Comparison of ENCODE assay signal across 8 cellular contexts in genomic region chr18:3650521-3651042, GRCh38.
DNase-seq lines count a peak whose midpoint lies in the region; ATAC-seq, FAIRE-seq and TF ChIP-seq lines count a peak whose summit lies in the region.
"Not testable (repeated sequence)": the region's sequence is repeated elsewhere in the genome, so short reads cannot be mapped to it uniquely, and the experiment has no call there.

No MANE protein-coding gene starts in this region.

- H4K20me1 ChIP-seq in GM23248 (ENCODE audit: insufficient read depth); OCI-LY7 (ENCODE audit: insufficient read depth, low read length); smooth muscle cell (ENCODE audit: low read depth): not testable (repeated sequence)

- not testable (repeated sequence) for H3K27me3 Mint-ChIP-seq in activated CD4-positive, alpha-beta T cell treated with anti-CD3 and anti-CD28 coated beads for 36 hours

- H3K27me3 ChIP-seq in GM23248 (replicated peaks; ENCODE audit: insufficient read depth); bronchial epithelial cell (ENCODE audit: control insufficient read depth, insufficient read depth, low read length); smooth muscle cell (ENCODE audit: low read depth): not testable (repeated sequence)

- not testable (repeated sequence) for H3K36me3 Mint-ChIP-seq in activated CD4-positive, alpha-beta T cell treated with anti-CD3 and anti-CD28 coated beads for 36 hours (ENCODE audit: low read depth)

- H3K4me3 Mint-ChIP-seq in activated CD4-positive, alpha-beta T cell treated with anti-CD3 and anti-CD28 coated beads for 36 hours = not testable (repeated sequence)

- H3K79me2 ChIP-seq in GM23248 (ENCODE audit: insufficient read depth); OCI-LY7 (ENCODE audit: insufficient read depth, low read depth, low read length); smooth muscle cell (ENCODE audit: low read depth): not testable (repeated sequence)

- H3K27ac Mint-ChIP-seq in activated CD4-positive, alpha-beta T cell treated with anti-CD3 and anti-CD28 coated beads for 36 hours = peak overlapping the region; percentile 13

- intact Hi-C loops in OCI-LY7 (cut with micrococcal nuclease; ENCODE audit: unreplicated experiment); activated CD4-positive, alpha-beta T cell treated with anti-CD3 and anti-CD28 coated beads for 36 hours (cut with DNase I, micrococcal nuclease): not testable (repeated sequence)

- 70 to 74% methylated on average over 9 of the region's 9 CpGs for WGBS in GM23248 (ENCODE audit: low coverage in 1 of 2, low lambda C conversion rate in 2 of 2, missing lambda C conversion rate in 2 of 2), 2 experiments
- 53% methylated on average over 9 of the region's 9 CpGs for WGBS in smooth muscle cell (ENCODE audit: low lambda C conversion rate)

- not testable (repeated sequence) for H3K36me3 ChIP-seq in GM23248 (ENCODE audit: low read depth); OCI-LY7 (ENCODE audit: insufficient read depth, low read length); bronchial epithelial cell (ENCODE audit: control insufficient read depth, insufficient read depth, low read length); smooth muscle cell (ENCODE audit: low read depth)

- H3K4me1 ChIP-seq in GM23248 (ENCODE audit: insufficient read depth) (peaks cover 32% of the 10 kb centered on the region), OCI-LY7 (ENCODE audit: insufficient read depth, low read length, poor library complexity, severe bottlenecking) (peaks cover 62% of the 10 kb centered on the region), smooth muscle cell (ENCODE audit: low read depth) (peaks cover 20% of the 10 kb centered on the region)

- not testable (repeated sequence) for ATAC-seq in activated CD4-positive, alpha-beta T cell treated with anti-CD3 and anti-CD28 coated beads for 36 hours

- H3F3A ChIP-seq in GM23248 (ENCODE audit: insufficient read depth) (peaks cover 25% of the 10 kb centered on the region), smooth muscle cell (ENCODE audit: low read depth) (peaks cover 19% of the 10 kb centered on the region)

- in situ Hi-C loops in ACHN (cut with HindIII; ENCODE audit: low pct_ligation_motif_present, low pct_unique_long_range_greater_than_20kb, low sequenced_read_pairs); GM23248 (cut with MboI): not testable (repeated sequence)

- peak overlapping the region; percentile 8; the same call in 1 of the 2 replicates for H3K9ac ChIP-seq in GM23248
- not testable (repeated sequence) for H3K9ac ChIP-seq in smooth muscle cell (ENCODE audit: low read depth)

- not testable (repeated sequence) for H3K9me3 ChIP-seq in GM23248 (ENCODE audit: low read depth); OCI-LY7 (ENCODE audit: low read length); smooth muscle cell (replicated peaks; ENCODE audit: low read depth)

- peaks cover 45% of the 10 kb centered on the region for H3K4me1 Mint-ChIP-seq in activated CD4-positive, alpha-beta T cell treated with anti-CD3 and anti-CD28 coated beads for 36 hours

- FAIRE-seq in bronchial epithelial cell (lab: Jason Lieb, UNC) = not testable (repeated sequence)

- peak overlapping the region; percentile 55 for H3K4me2 ChIP-seq in GM23248 (ENCODE audit: unreplicated experiment)
- H3K4me2 ChIP-seq in OCI-LY7 (ENCODE audit: low read length); smooth muscle cell: not testable (repeated sequence)

- H3K27ac ChIP-seq in GM23248 = peak overlapping the region; percentile 64
- not testable (repeated sequence) for H3K27ac ChIP-seq in OCI-LY7 (ENCODE audit: low read depth, low read length, poor library complexity, severe bottlenecking)
- H3K27ac ChIP-seq in smooth muscle cell (ENCODE audit: low read depth) = peak overlapping the region; percentile 97

- POLR2A ChIA-PET in OCI-LY7 (lab: Charles Lee) = interaction anchor here (0.6 to 1.8 kb wide), 3 partner anchors 9 to 352 kb away, joined by 3 to 8 read pairs (median 6); no protein-coding TSS in a partner anchor
- POLR2A ChIA-PET in activated CD4-positive, alpha-beta T cell treated with anti-CD3 and anti-CD28 coated beads for 36 hours (lab: Charles Lee) = not testable (repeated sequence)

- CTCF ChIA-PET in OCI-LY7 (lab: Charles Lee; ENCODE audit: unreplicated experiment) = not testable (repeated sequence)
- CTCF ChIA-PET in activated CD4-positive, alpha-beta T cell treated with anti-CD3 and anti-CD28 coated beads for 36 hours (lab: Charles Lee) = interaction anchor here (0.6 to 3.4 kb wide), 2 partner anchors 15 to 322 kb away, joined by 3 to 19 read pairs; no protein-coding TSS in a partner anchor

- not testable (repeated sequence) for H3K4me3 ChIP-seq in GM23248; OCI-LY7 (ENCODE audit: low read depth, low read length, poor library complexity, severe bottlenecking); bronchial epithelial cell (ENCODE audit: low read depth, low read length); fibroblast of pulmonary artery (replicated peaks; ENCODE audit: low read depth, low read length); smooth muscle cell

- H2AFZ ChIP-seq in GM23248 (0 out of 2 replicates have a peak overlapping the region, but pooled peaks have one; percentile 20), OCI-LY7 (ENCODE audit: low read length) (peak overlapping the region; percentile 58; the same call in 1 of the 2 replicates)
- not testable (repeated sequence) for H2AFZ ChIP-seq in smooth muscle cell (ENCODE audit: low read depth)

- TF ChIP-seq CTCF in OCI-LY7 (conservative IDR thresholded peaks at IDR 0.05; ENCODE audit: low read length); bronchial epithelial cell (IDR thresholded peaks at IDR 0.05; ENCODE audit: insufficient read depth, low read length, severe bottlenecking); fibroblast of pulmonary artery (IDR thresholded peaks at IDR 0.05; ENCODE audit: low read length, missing control alignments); smooth muscle cell (IDR thresholded peaks at IDR 0.05; ENCODE audit: borderline replicate concordance, insufficient read depth, poor library complexity, severe bottlenecking): not testable (repeated sequence)

- DNase-seq in ACHN (peak; percentile 85), bronchial epithelial cell (ENCODE audit: low read depth) (peak; percentile 44), fibroblast of pulmonary artery (ENCODE audit: low read depth) (peak; percentile 41), lung microvascular endothelial cell (ENCODE audit: low read depth in 2 of 2) (peak; percentile 55 to 73)
- DNase-seq in GM23248; OCI-LY7 (ENCODE audit: low spot score); activated CD4-positive, alpha-beta T cell treated with anti-CD3 and anti-CD28 coated beads for 36 hours; smooth muscle cell (lab: John Stamatoyannopoulos, UW; ENCODE audit: unreplicated experiment): not testable (repeated sequence)

- H3K9me2 ChIP-seq in GM23248 (ENCODE audit: insufficient read depth); OCI-LY7 (ENCODE audit: insufficient read depth, low read length): not testable (repeated sequence)

- not testable (repeated sequence) for H3K9me3 Mint-ChIP-seq in activated CD4-positive, alpha-beta T cell treated with anti-CD3 and anti-CD28 coated beads for 36 hours (ENCODE audit: low read depth)

- not testable (repeated sequence) for BruUV-seq in OCI-LY7 (replicated peaks; lab: Mats Ljungman, UMichigan)
